ENCODE assay signal across 19 cellular contexts in genomic region chr6:82904860-82905259, GRCh38.
DNase-seq lines count a peak whose midpoint lies in the region; ATAC-seq, FAIRE-seq and TF ChIP-seq lines count a peak whose summit lies in the region.
"Had no signal": no experiment of that assay in that cellular context is flagged by ENCODE, and none has a peak within 500 bp of the region (broad histone marks: within the 10 kb centered on the region; RNA-seq: fewer than 3 reads in every experiment).

No MANE protein-coding gene starts in this region.

- H2BK120ac ChIP-seq in mesenchymal stem cell (ENCODE audit: low read depth, low read length): no peak overlapping the region

- H3K9me3 ChIP-seq in right lobe of liver (no peaks in the 10 kb centered on the region), HepG2 (ENCODE audit: low read length) (no peaks in the 10 kb centered on the region), mesenchymal stem cell (ENCODE audit: control insufficient read depth, low read length) (no peaks in the 10 kb centered on the region), testis (no peaks in the 10 kb centered on the region)

- intact Hi-C loops in right lobe of liver (cut with DNase I): no loop called here
- intact Hi-C loops in HepG2 (cut with micrococcal nuclease; ENCODE audit: unreplicated experiment): no loop called here
- intact Hi-C loops in testis (cut with DNase I; ENCODE audit: low total_unique reads): no loop called here
- intact Hi-C loops in CD14-positive monocyte (cut with micrococcal nuclease): no loop called here

- H3K27ac Mint-ChIP-seq in CD14-positive monocyte: no peak overlapping the region
- H3K27ac Mint-ChIP-seq: B cell; CD8-positive, alpha-beta T cell; HFFc6 had no signal

- H3K4me1 ChIP-seq in right lobe of liver: no peaks in the 10 kb centered on the region
- no peaks in the 10 kb centered on the region for H3K4me1 ChIP-seq in HepG2 (ENCODE audit: insufficient read depth, low read length)
- H3K4me1 ChIP-seq in mesenchymal stem cell (ENCODE audit: control insufficient read depth, insufficient read depth, low read depth, low read length): peaks cover 3% of the 10 kb centered on the region
- H3K4me1 ChIP-seq in testis: no peaks in the 10 kb centered on the region

- no peaks in the 10 kb centered on the region for H3K9me3 Mint-ChIP-seq in CD14-positive monocyte
- H3K9me3 Mint-ChIP-seq: CD8-positive, alpha-beta T cell; HFFc6; IgD-negative memory B cell had no signal

- H3K4me3 ChIP-seq in right lobe of liver (no peak overlapping the region), HepG2 (replicated peaks in 1 of 3; ENCODE audit: insufficient read depth in 1 of 3, low read depth in 2 of 3, low read length in 3 of 3) (no peak overlapping the region), mesenchymal stem cell (ENCODE audit: insufficient read depth in 1 of 2, low read depth in 1 of 2, low read length in 2 of 2) (no peak overlapping the region), testis (no peak overlapping the region)

- POLR2A ChIA-PET in HepG2 (lab: Yijun Ruan, JAX): no interaction called here

- H3K4ac ChIP-seq in mesenchymal stem cell (ENCODE audit: low read depth in 1 of 2, low read length in 2 of 2): no peak overlapping the region

- H3K79me2 ChIP-seq in HepG2 (ENCODE audit: insufficient read depth, low read length): no peaks in the 10 kb centered on the region

- no TSS peak for BruUV-seq in HepG2 (replicated peaks; lab: Mats Ljungman, UMichigan)

- TF ChIP-seq RAD21 in HepG2 (CRISPR knock-in tag; IDR thresholded peaks at IDR 0.05): no peak

- H4K20me1 ChIP-seq in HepG2 (ENCODE audit: insufficient read depth, low read length): no peaks in the 10 kb centered on the region

- no peak overlapping the region for H4K91ac ChIP-seq in mesenchymal stem cell (ENCODE audit: low read length)

- H3K36me3 Mint-ChIP-seq in CD14-positive monocyte: no peaks in the 10 kb centered on the region

- no peak overlapping the region for H3K4me3 Mint-ChIP-seq in CD14-positive monocyte
- H3K4me3 Mint-ChIP-seq: B cell; CD8-positive, alpha-beta T cell; HFFc6; IgD-negative memory B cell had no signal

- H2BK5ac ChIP-seq in mesenchymal stem cell (ENCODE audit: low read depth, low read length, poor library complexity, severe bottlenecking): no peak overlapping the region

- H3K4me1 Mint-ChIP-seq in CD14-positive monocyte: no peaks in the 10 kb centered on the region
- H3K4me1 Mint-ChIP-seq: B cell had no signal

- H2BK15ac ChIP-seq in mesenchymal stem cell (ENCODE audit: low read depth, poor library complexity, severe bottlenecking): no peak overlapping the region

- CTCF ChIA-PET in HepG2 (lab: Yijun Ruan, JAX; ENCODE audit: low intra/inter-chr PET ratio, low total read pairs): no interaction called here

- FAIRE-seq in HepG2 (lab: Jason Lieb, UNC): no peak
- FAIRE-seq: D721Med had no signal

- WGBS in right lobe of liver (ENCODE audit: insufficient coverage, low coverage, low lambda C conversion rate, missing lambda C conversion rate): 50% methylated on average over 1 of the region's 1 CpG
- 93% methylated on average over 1 of the region's 1 CpG for WGBS in HepG2 (ENCODE audit: low lambda C conversion rate)
- WGBS in mesenchymal stem cell: 90% methylated on average over 1 of the region's 1 CpG
- WGBS in testis, 2 donors: 79 to 100% methylated on average over 1 of the region's 1 CpG

- H3K23ac ChIP-seq in mesenchymal stem cell (ENCODE audit: low read length in 2 of 2): no peak overlapping the region

- no peak overlapping the region for H3K18ac ChIP-seq in mesenchymal stem cell (ENCODE audit: low read depth in 1 of 2, low read length in 2 of 2)

- H3K27me3 Mint-ChIP-seq in CD14-positive monocyte (ENCODE audit: low read depth in 3 of 3): no peaks in the 10 kb centered on the region
- H3K27me3 Mint-ChIP-seq: B cell, IgD-negative memory B cell had no signal

- H3K4me2 ChIP-seq in HepG2 (ENCODE audit: low read depth, low read length): no peak overlapping the region
- H3K4me2 ChIP-seq in mesenchymal stem cell (ENCODE audit: low read length, poor library complexity, severe bottlenecking): no peak overlapping the region
- H3K4me2 ChIP-seq: KMS-11 had no signal

- peaks cover 2% of the 10 kb centered on the region for H3K79me1 ChIP-seq in mesenchymal stem cell (replicated peaks; ENCODE audit: low read length, poor library complexity, severe bottlenecking)

- ATAC-seq in right lobe of liver (peak; percentile 40 to 73 (median 48)), HepG2 (no peak)
- ATAC-seq: CD8-positive, alpha-beta T cell had no signal

- in situ Hi-C loops in HepG2 (cut with HindIII; ENCODE audit: extremely low pct_ligation_motif_present, low pct_unique_long_range_greater_than_20kb): no loop called here

- no peaks in the 10 kb centered on the region for H3K36me3 ChIP-seq in right lobe of liver
- no peaks in the 10 kb centered on the region for H3K36me3 ChIP-seq in HepG2 (replicated peaks in 1 of 2; ENCODE audit: control insufficient read depth in 1 of 2, insufficient read depth in 2 of 2, low read length in 2 of 2)
- H3K36me3 ChIP-seq in mesenchymal stem cell (ENCODE audit: control insufficient read depth in 1 of 2, insufficient read depth in 2 of 2, low read depth in 1 of 2, low read length in 2 of 2): no peaks in the 10 kb centered on the region
- H3K36me3 ChIP-seq in testis (ENCODE audit: low read depth, missing control alignments): no peaks in the 10 kb centered on the region

- no peaks in the 10 kb centered on the region for H3K27me3 ChIP-seq in right lobe of liver
- no peaks in the 10 kb centered on the region for H3K27me3 ChIP-seq in HepG2 (ENCODE audit: control insufficient read depth in 1 of 2, insufficient read depth in 2 of 2, low read length in 2 of 2)
- H3K27me3 ChIP-seq in mesenchymal stem cell (ENCODE audit: control insufficient read depth in 1 of 2, insufficient read depth in 1 of 2, low read length in 2 of 2): no peaks in the 10 kb centered on the region
- H3K27me3 ChIP-seq in testis: no peaks in the 10 kb centered on the region

- H2AK5ac ChIP-seq in mesenchymal stem cell (ENCODE audit: low read length, severe bottlenecking): no peak overlapping the region

- no peak overlapping the region for H4K8ac ChIP-seq in mesenchymal stem cell (ENCODE audit: low read length)

- H3K14ac ChIP-seq in mesenchymal stem cell (ENCODE audit: low read length in 2 of 2): no peak overlapping the region

- no peak overlapping the region for H2BK12ac ChIP-seq in mesenchymal stem cell (ENCODE audit: low read length in 2 of 2)

- no peak for TF ChIP-seq CTCF in right lobe of liver (IDR thresholded peaks at IDR 0.05)
- TF ChIP-seq CTCF in HepG2 (CRISPR knock-in tag; IDR thresholded peaks at IDR 0.05): no peak
- TF ChIP-seq CTCF in testis (IDR thresholded peaks at IDR 0.05): no peak
- no peak for TF ChIP-seq CTCF in CD14-positive monocyte (IDR thresholded peaks at IDR 0.05)

- TF ChIP-seq EP300 in HepG2 (IDR thresholded peaks at IDR 0.05; ENCODE audit: low read depth in 2 of 2, low read length in 2 of 2): no peak
- TF ChIP-seq EP300 in HepG2 (CRISPR knock-in tag; IDR thresholded peaks at IDR 0.05; ENCODE audit: borderline replicate concordance): no peak

- H3K9ac ChIP-seq in HepG2 (ENCODE audit: insufficient read depth, low read depth, low read length) (no peak overlapping the region), mesenchymal stem cell (ENCODE audit: low read length) (no peak overlapping the region)
- H3K9ac ChIP-seq: KMS-11 had no signal

- TF ChIP-seq POLR2A in right lobe of liver (IDR thresholded peaks at IDR 0.05): no peak
- no peak for TF ChIP-seq POLR2A in HepG2 (IDR thresholded peaks at IDR 0.05; ENCODE audit: insufficient read depth in 1 of 2, low read depth in 2 of 2, low read length in 2 of 2)
- TF ChIP-seq POLR2A in testis (IDR thresholded peaks at IDR 0.05): no peak

- DNase-seq in right lobe of liver (no peak), HepG2 (ENCODE audit: low spot score) (no peak), glomerular visceral epithelial cell (ENCODE audit: extremely low spot score) (peak; percentile 40), mesenchymal stem cell (no peak), testis (no peak), CD14-positive monocyte (ENCODE audit: low spot score) (no peak)
- no peak for DNase-seq in activated CD4-positive, alpha-beta T cell treated with anti-CD3 and anti-CD28 coated beads, Interleukin-2, amount 50 U/mL, for 1 hour
- DNase-seq: 8988T; C1 segment of cervical spinal cord; CD8-positive, alpha-beta T cell; COR-L47; DMS153; GF-D8; HCEC 1CT; HFFc6 had no signal

- H2AFZ ChIP-seq in HepG2 (ENCODE audit: low read length): no peak overlapping the region
- no peak overlapping the region for H2AFZ ChIP-seq in mesenchymal stem cell (ENCODE audit: low read depth, low read length)

- H3K27ac ChIP-seq in right lobe of liver (no peak overlapping the region), HepG2 (ENCODE audit: extremely low read length, insufficient read depth, low read length) (no peak overlapping the region), mesenchymal stem cell (ENCODE audit: low read length, poor library complexity, severe bottlenecking) (peak overlapping the region; percentile 35), testis (no peak overlapping the region)
- H3K27ac ChIP-seq: KMS-11 had no signal

TF ChIP-seq in HepG2, 621 proteins besides CTCF, POLR2A, EP300 and RAD21:
- no peak for TF ChIP-seq NFYB (CRISPR knock-in tag; IDR thresholded peaks at IDR 0.05)
- no peak for TF ChIP-seq ZBTB3 (CRISPR knock-in tag; IDR thresholded peaks at IDR 0.05; ENCODE audit: borderline replicate concordance, low read depth)
- TF ChIP-seq TARDBP (CRISPR knock-in tag; IDR thresholded peaks at IDR 0.05): no peak
- TF ChIP-seq, protein P1, sequence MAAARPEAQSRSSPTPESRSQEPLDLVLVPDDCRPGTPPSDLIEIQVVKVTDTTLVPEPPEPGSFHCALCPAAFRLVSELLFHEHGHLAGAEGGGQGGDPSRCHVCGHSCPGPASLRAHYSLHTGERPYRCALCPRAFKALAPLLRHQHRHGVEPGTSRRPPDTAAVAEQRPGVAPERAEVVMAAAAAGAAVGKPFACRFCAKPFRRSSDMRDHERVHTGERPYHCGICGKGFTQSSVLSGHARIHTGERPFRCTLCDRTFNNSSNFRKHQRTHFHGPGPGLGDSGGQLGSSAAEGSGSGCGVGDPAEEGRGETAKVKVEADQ (CRISPR knock-in tag; IDR thresholded peaks at IDR 0.05; ENCODE audit: borderline replicate concordance): no peak
- no peak for TF ChIP-seq HNF4A (CRISPR knock-in tag; IDR thresholded peaks at IDR 0.05)
